16 cellular contexts compared by ENCODE assay signal in genomic region chr4:118947095-118947494, GRCh38. TPM values are rescaled to one million over a fixed set of nuclear protein-coding genes. Genes with fewer than 3 reads are reported as not detected.
DNase-seq lines count a peak whose midpoint lies in the region; ATAC-seq, FAIRE-seq and TF ChIP-seq lines count a peak whose summit lies in the region.
"Had no signal": no experiment of that assay in that cellular context is flagged by ENCODE, and none has a peak within 500 bp of the region (broad histone marks: within the 10 kb centered on the region; RNA-seq: fewer than 3 reads in every experiment).

No MANE protein-coding gene starts in this region.

- no peak for TF ChIP-seq EP300 in gastroesophageal sphincter (IDR thresholded peaks at IDR 0.05)

- no peaks in the 10 kb centered on the region for H3K36me3 ChIP-seq in gastroesophageal sphincter
- H3K36me3 ChIP-seq in rectal smooth muscle tissue (ENCODE audit: control insufficient read depth, insufficient read depth, low read length), result no peaks in the 10 kb centered on the region
- no peaks in the 10 kb centered on the region for H3K36me3 ChIP-seq in small intestine (ENCODE audit: control insufficient read depth in 2 of 2, insufficient read depth in 2 of 2, low read length in 2 of 2)

- 20 to 24% methylated on average over 2 of the region's 2 CpGs for WGBS in gastroesophageal sphincter (ENCODE audit: low coverage in 1 of 2), 2 donors
- WGBS in small intestine, 3 donors, result 30 to 60% (median 39%) methylated on average over 2 of the region's 2 CpGs

- no peak for TF ChIP-seq CTCF in gastroesophageal sphincter (IDR thresholded peaks at IDR 0.05)

- no peak for ATAC-seq in gastroesophageal sphincter
- no peak for ATAC-seq in HG03432 (IDR thresholded peaks at IDR 0.05; ENCODE audit: unreplicated experiment)
- ATAC-seq: K562 had no signal

- peak overlapping the region; percentile 55 to 95 (median 88) for H3K27ac ChIP-seq in gastroesophageal sphincter
- H3K27ac ChIP-seq in rectal smooth muscle tissue (ENCODE audit: low read depth, low read length), result peak overlapping the region; percentile 18
- H3K27ac ChIP-seq in small intestine (ENCODE audit: low read depth in 1 of 2, low read length in 1 of 2), result no peak overlapping the region
- H3K27ac ChIP-seq: C4-2B, HL-60 had no signal

- no peak overlapping the region for H3K4me3 ChIP-seq in gastroesophageal sphincter
- no peak overlapping the region for H3K4me3 ChIP-seq in rectal smooth muscle tissue (ENCODE audit: low read length)
- H3K4me3 ChIP-seq in small intestine (ENCODE audit: low read depth in 1 of 2, low read length in 2 of 2), result no peak overlapping the region
- H3K4me3 ChIP-seq: K562 had no signal

- no peaks in the 10 kb centered on the region for H3K27me3 ChIP-seq in gastroesophageal sphincter
- H3K27me3 ChIP-seq in rectal smooth muscle tissue (ENCODE audit: control insufficient read depth, insufficient read depth, low read length), result no peaks in the 10 kb centered on the region
- no peaks in the 10 kb centered on the region for H3K27me3 ChIP-seq in small intestine (ENCODE audit: control insufficient read depth in 2 of 2, insufficient read depth in 2 of 2, low read length in 2 of 2)

- TF ChIP-seq POLR2A in GM12891 (IDR thresholded peaks at IDR 0.05; ENCODE audit: low read depth, low read length), result no peak
- no peak for TF ChIP-seq POLR2A in gastroesophageal sphincter (IDR thresholded peaks at IDR 0.05)

- H3K9me3 ChIP-seq in gastroesophageal sphincter, result no peaks in the 10 kb centered on the region
- no peaks in the 10 kb centered on the region for H3K9me3 ChIP-seq in small intestine (ENCODE audit: control insufficient read depth, low read depth)

- no peak for DNase-seq in GM12891 (ENCODE audit: insufficient read length, low spot score)
- DNase-seq in dermis blood vessel endothelial cell, result peak; percentile 7
- no peak for DNase-seq in small intestine
- no peak for DNase-seq in NCI-H2196 (lab: John Stamatoyannopoulos, UW; ENCODE audit: unreplicated experiment)
- no peak for DNase-seq in T1000 (lab: John Stamatoyannopoulos, UW)
- DNase-seq: DMS153, NCI-H1048, NCI-H446, NCI-H774 had no signal

- H3K4me1 ChIP-seq in gastroesophageal sphincter, result peaks cover 0 to 95% (median 24%) of the 10 kb centered on the region in 3 donors
- peaks cover 28% of the 10 kb centered on the region for H3K4me1 ChIP-seq in rectal smooth muscle tissue (ENCODE audit: control insufficient read depth, insufficient read depth, low read length)
- H3K4me1 ChIP-seq in small intestine (ENCODE audit: control insufficient read depth in 2 of 2, insufficient read depth in 1 of 2, low read depth in 1 of 2, low read length in 1 of 2), result no peaks in the 10 kb centered on the region

- peak; percentile 43 for FAIRE-seq in GM12891 (lab: Jason Lieb, UNC)
- no peak for FAIRE-seq in small intestine (lab: Jason Lieb, UNC)
- FAIRE-seq: A204.1, K562 had no signal

- no peak overlapping the region for H3K9ac ChIP-seq in rectal smooth muscle tissue (ENCODE audit: low read length)

TF ChIP-seq in GM12891, 5 proteins besides CTCF, POLR2A, EP300 and RAD21:
- TF ChIP-seq SPI1 (IDR thresholded peaks at IDR 0.05; ENCODE audit: low read depth, low read length) (no peak), POU2F2 (IDR thresholded peaks at IDR 0.05; ENCODE audit: low read depth, low read length) (no peak), POLR2AphosphoS5 (IDR thresholded peaks at IDR 0.05; ENCODE audit: low read depth, low read length) (no peak), TAF1 (IDR thresholded peaks at IDR 0.05; ENCODE audit: low read depth, low read length) (no peak), PAX5 (IDR thresholded peaks at IDR 0.05; ENCODE audit: insufficient read depth, low read length, severe bottlenecking) (no peak)

RNA-seq across cellular contexts. Expression of gene SYNPO2, which starts 58.4 kb away (rescaled TPM):
- polyA plus RNA-seq in GM12891 (2012; ENCODE audit: low read depth, missing spikeins), result 0.13 TPM
- total RNA-seq in dermis blood vessel endothelial cell, result 0.17 and 0.19 TPM in 2 replicates
- total RNA-seq in gastroesophageal sphincter, result 1,000 to 10,000 TPM; 1,547 to 3,168 (median 2,047) TPM
- 10 to 100 TPM in 1 of 3 donors, 1 to 10 TPM in 2; 1.1 to 25.3 (median 5.1) TPM for polyA plus RNA-seq in small intestine

Comparison
In these comparisons a context has a peak if more than half of its experiments do, and no peak if none do; other contexts are left out.
1. H3K27ac ChIP-seq: peak in gastroesophageal sphincter (4 of 4) and rectal smooth muscle tissue (single experiment); none in small intestine (0 of 2).
2. RNA of gene SYNPO2, which starts 58.4 kb away (total RNA-seq): 1,547 to 3,168 TPM in gastroesophageal sphincter; 0.17 to 0.19 TPM in dermis blood vessel endothelial cell; every median in the first group is over 1,000 times any median in the second.